In the genomic region with DNA sequence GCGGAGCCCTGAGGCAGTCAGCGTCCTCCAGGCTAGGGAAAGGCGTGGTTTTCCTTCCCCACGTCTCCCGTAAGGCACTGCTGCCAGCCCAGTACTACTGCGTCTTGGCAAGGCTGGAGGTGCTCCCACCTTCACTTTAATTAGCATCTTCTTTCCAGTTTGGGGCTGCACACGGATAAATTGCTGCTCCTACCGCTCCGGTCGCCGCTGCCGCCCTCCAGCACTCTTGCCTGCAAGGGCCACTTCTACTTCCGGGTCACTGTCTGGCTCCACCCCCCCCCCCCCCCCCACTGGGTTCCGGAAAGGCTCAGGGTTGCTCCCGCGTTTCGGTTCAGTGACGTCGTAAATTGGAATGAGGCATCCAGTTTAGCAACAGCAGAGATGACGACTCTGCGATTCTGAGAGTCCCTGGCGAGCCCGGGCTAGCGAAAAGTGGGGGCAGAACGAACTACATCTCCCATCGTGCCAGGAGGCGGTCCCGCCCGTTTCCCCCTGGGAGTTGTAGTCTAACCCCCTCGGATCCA, we compare ENCODE assay signal across 8 cellular contexts.
DNase-seq lines count a peak whose midpoint lies in the region; ATAC-seq lines count a peak whose summit lies in the region.

Gene NEDD8, minus strand, starts transcription at position 247 of the 524 bp plus-strand sequence. Its CDS starts 100 bp downstream, at position 147.

- ATAC-seq in GM19035 (IDR thresholded peaks at IDR 0.05; ENCODE audit: unreplicated experiment), result peak; percentile 79
- peak; percentile 63 for ATAC-seq in HG03342 (IDR thresholded peaks at IDR 0.05; ENCODE audit: unreplicated experiment)

- DNase-seq in AG08396 (ENCODE audit: low spot score), result peak; percentile 89
- peak; percentile 91 to 96 for DNase-seq in NCI-H446 (lab: John Stamatoyannopoulos, UW)
- DNase-seq in activated CD4-positive, CD25-positive, alpha-beta regulatory T cell treated with anti-CD3 and anti-CD28 coated beads, Interleukin-2, amount 50 U/mL, for 16 hours (ENCODE audit: low read depth, low spot score), result peak; percentile 80
- DNase-seq in central memory CD4-positive, alpha-beta T cell, result peak; percentile 88
- peak; percentile 97 for DNase-seq in islet precursor cell
- DNase-seq in stimulated activated CD4-positive, alpha-beta T cell treated with anti-CD3 and anti-CD28 coated beads, Interleukin-12 subunit alpha, Interleukin-12 subunit beta, amount 100 ng/mL, for 4 hours, result peak; percentile 85

Comparison
In these comparisons a context has a peak if more than half of its experiments do, and no peak if none do; other contexts are left out.
1. Peak in every context shown above with its lines: DNase-seq and ATAC-seq.